ENCODE assay signal across 15 cellular contexts in the genomic region with DNA sequence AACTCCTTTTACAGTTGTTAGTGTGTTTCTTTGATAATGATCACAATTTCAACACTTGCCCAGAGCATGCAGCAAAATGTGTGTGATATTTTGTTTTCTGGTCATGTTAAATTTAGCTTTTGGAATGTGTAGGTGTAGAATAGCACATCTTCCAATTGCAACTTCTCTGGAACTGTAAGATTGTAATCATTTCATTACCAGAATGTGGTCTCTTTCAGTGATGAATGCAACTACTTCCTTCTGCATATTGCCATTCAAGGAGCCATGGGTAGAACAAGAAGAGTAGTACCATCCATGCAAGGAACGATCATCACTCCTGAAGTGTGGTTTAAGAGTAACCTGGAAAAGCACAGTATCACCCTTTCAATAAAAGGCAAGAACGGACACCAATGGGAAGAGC.
DNase-seq lines count a peak whose midpoint lies in the region; ATAC-seq and TF ChIP-seq lines count a peak whose summit lies in the region.
"Had no signal": no experiment of that assay in that cellular context is flagged by ENCODE, and none has a peak within 500 bp of the region (broad histone marks: within the 10 kb centered on the region; RNA-seq: fewer than 3 reads in every experiment).

No MANE protein-coding gene starts in this region.

- no peak overlapping the region for H3K4me3 Mint-ChIP-seq in mesothelial cell of epicardium
- H3K4me3 Mint-ChIP-seq: B cell; CD4-positive, alpha-beta T cell had no signal

- TF ChIP-seq CTCF in mesothelial cell of epicardium (IDR thresholded peaks at IDR 0.05; ENCODE audit: unreplicated experiment) = no peak

- no peaks in the 10 kb centered on the region for H3K9me3 Mint-ChIP-seq in mesothelial cell of epicardium
- H3K9me3 Mint-ChIP-seq: CD4-positive, alpha-beta T cell had no signal

- no peak overlapping the region for H3K27ac Mint-ChIP-seq in mesothelial cell of epicardium
- H3K27ac Mint-ChIP-seq: B cell; CD4-positive, alpha-beta T cell had no signal

- H3K36me3 Mint-ChIP-seq in mesothelial cell of epicardium = no peaks in the 10 kb centered on the region

- no peaks in the 10 kb centered on the region for H3K4me1 Mint-ChIP-seq in mesothelial cell of epicardium
- H3K4me1 Mint-ChIP-seq: B cell had no signal

- ATAC-seq in GM19351 (IDR thresholded peaks at IDR 0.05; ENCODE audit: unreplicated experiment) (peak; percentile 77), HG02870 (IDR thresholded peaks at IDR 0.05; ENCODE audit: unreplicated experiment) (peak; percentile 85), HG02763 (IDR thresholded peaks at IDR 0.05; ENCODE audit: unreplicated experiment) (no peak)
- ATAC-seq: K562 had no signal

- DNase-seq in OCI-M1 (lab: John Stamatoyannopoulos, UW) = peak; percentile 35
- DNase-seq in Kasumi-1 (lab: John Stamatoyannopoulos, UW) = no peak
- DNase-seq in stimulated activated CD4-positive, alpha-beta T cell treated with anti-CD3 and anti-CD28 coated beads, Interleukin-15, amount 100 ng/mL, for 24 hours = no peak
- no peak for DNase-seq in mesothelial cell of epicardium (ENCODE audit: low spot score in 2 of 2, unreplicated experiment in 2 of 2)
- DNase-seq: C1 segment of cervical spinal cord; Calu3; CD4-positive, alpha-beta T cell; DMS 273 treated with DMSO at 0.1 percent for 48 hours; GOT3; Karpas-422 had no signal

- H3K27me3 Mint-ChIP-seq in mesothelial cell of epicardium (ENCODE audit: low read depth) = no peaks in the 10 kb centered on the region
- H3K27me3 Mint-ChIP-seq: B cell; CD4-positive, alpha-beta T cell had no signal
